Comparison of ENCODE assay signal across 14 cellular contexts in genomic region chr16:83137894-83138293, GRCh38.
DNase-seq lines count a peak whose midpoint lies in the region; TF ChIP-seq lines count a peak whose summit lies in the region.
"Had no signal": no experiment of that assay in that cellular context is flagged by ENCODE, and none has a peak within 500 bp of the region (broad histone marks: within the 10 kb centered on the region; RNA-seq: fewer than 3 reads in every experiment).

No MANE protein-coding gene starts in this region.

- no peak overlapping the region for H2AFZ ChIP-seq in PC-9
- H2AFZ ChIP-seq in smooth muscle cell (ENCODE audit: low read depth) = no peak overlapping the region

- H3K4me1 Mint-ChIP-seq in T-helper 2 cell treated with Interferon-gamma antibody and Interleukin-4, amounts not matched to agents 5 μg/mL and 100 μg/mL, for 36 hours (ENCODE audit: low read depth) = peaks cover 6% of the 10 kb centered on the region

- peaks cover 47% of the 10 kb centered on the region for H3K27me3 ChIP-seq in PC-9 (ENCODE audit: insufficient read depth, low read depth)
- no peaks in the 10 kb centered on the region for H3K27me3 ChIP-seq in smooth muscle cell (ENCODE audit: low read depth)
- H3K27me3 ChIP-seq in MG63 = no peaks in the 10 kb centered on the region

- TF ChIP-seq CTCF in PC-9 (conservative IDR thresholded peaks at IDR 0.05) = no peak
- no peak for TF ChIP-seq CTCF in epithelial cell of proximal tubule (conservative IDR thresholded peaks at IDR 0.05; ENCODE audit: low read depth, low read length)
- TF ChIP-seq CTCF in smooth muscle cell (IDR thresholded peaks at IDR 0.05; ENCODE audit: borderline replicate concordance, insufficient read depth, poor library complexity, severe bottlenecking) = no peak

- intact Hi-C loops in PC-9 (cut with micrococcal nuclease; ENCODE audit: unreplicated experiment) = no loop called here

- no peak overlapping the region for H3K27ac Mint-ChIP-seq in T-helper 2 cell treated with Interferon-gamma antibody and Interleukin-4, amounts not matched to agents 5 μg/mL and 100 μg/mL, for 36 hours

- H3K36me3 Mint-ChIP-seq in T-helper 2 cell treated with Interferon-gamma antibody and Interleukin-4, amounts not matched to agents 5 μg/mL and 100 μg/mL, for 36 hours (ENCODE audit: low read depth) = no peaks in the 10 kb centered on the region

- CTCF ChIA-PET in PC-9 (lab: Charles Lee) = no interaction called here

- no peaks in the 10 kb centered on the region for H3K79me2 ChIP-seq in PC-9 (ENCODE audit: low read depth)
- no peaks in the 10 kb centered on the region for H3K79me2 ChIP-seq in smooth muscle cell (ENCODE audit: low read depth)

- H3K36me3 ChIP-seq in PC-9 (ENCODE audit: low read depth) (no peaks in the 10 kb centered on the region), smooth muscle cell (ENCODE audit: low read depth) (no peaks in the 10 kb centered on the region), MG63 (no peaks in the 10 kb centered on the region)
- H3K36me3 ChIP-seq: thoracic aorta had no signal

- H3K4me3 Mint-ChIP-seq in T-helper 2 cell treated with Interferon-gamma antibody and Interleukin-4, amounts not matched to agents 5 μg/mL and 100 μg/mL, for 36 hours = peak overlapping the region; percentile 63

- no peak for DNase-seq in T-helper 2 cell treated with Interferon-gamma antibody and Interleukin-4, amounts not matched to agents 5 μg/mL and 100 μg/mL, for 36 hours (ENCODE audit: low spot score)
- DNase-seq in T-helper 2 cell (no peak), PC-9 (no peak), epithelial cell of proximal tubule (ENCODE audit: low read depth) (no peak), smooth muscle cell (lab: John Stamatoyannopoulos, UW; ENCODE audit: unreplicated experiment) (no peak), MG63 (no peak), UCSD-AML1 (lab: John Stamatoyannopoulos, UW; ENCODE audit: unreplicated experiment) (no peak)
- DNase-seq in activated naive CD4-positive, alpha-beta T cell treated with Interleukin-2 at 50 U/mL for 16 hours = no peak
- DNase-seq: Kasumi-1, NCI-H226, SHP77 had no signal

- H4K20me1 ChIP-seq in PC-9 (ENCODE audit: insufficient read depth) (no peaks in the 10 kb centered on the region), smooth muscle cell (ENCODE audit: low read depth) (no peaks in the 10 kb centered on the region)

- peaks cover 2% of the 10 kb centered on the region for H3K27me3 Mint-ChIP-seq in T-helper 2 cell treated with Interferon-gamma antibody and Interleukin-4, amounts not matched to agents 5 μg/mL and 100 μg/mL, for 36 hours (ENCODE audit: low read depth)

- no peaks in the 10 kb centered on the region for H3F3A ChIP-seq in PC-9 (ENCODE audit: insufficient read depth, low read depth)
- H3F3A ChIP-seq in smooth muscle cell (ENCODE audit: low read depth) = peaks cover 4% of the 10 kb centered on the region

- H3K9me2 ChIP-seq in PC-9 (ENCODE audit: insufficient read depth) = no peaks in the 10 kb centered on the region

- H3K4me3 ChIP-seq in PC-9 = peak overlapping the region; percentile 38; the same call in 1 of the 2 replicates
- H3K4me3 ChIP-seq in epithelial cell of proximal tubule (ENCODE audit: low read depth, low read length) = peak overlapping the region; percentile 41
- peak overlapping the region; percentile 34 for H3K4me3 ChIP-seq in smooth muscle cell
- H3K4me3 ChIP-seq in MG63 = no peak overlapping the region
- H3K4me3 ChIP-seq: thoracic aorta had no signal

- 80% methylated on average over 5 of the region's 5 CpGs for WGBS in smooth muscle cell (ENCODE audit: low lambda C conversion rate)

- H3K9me3 ChIP-seq in PC-9 (ENCODE audit: insufficient read depth, low read depth) (no peaks in the 10 kb centered on the region), smooth muscle cell (replicated peaks; ENCODE audit: low read depth) (no peaks in the 10 kb centered on the region), MG63 (no peaks in the 10 kb centered on the region)
- H3K9me3 ChIP-seq: thoracic aorta had no signal

- H3K27ac ChIP-seq in PC-9 (no peak overlapping the region), smooth muscle cell (ENCODE audit: low read depth) (peak overlapping the region; percentile 61)
- H3K27ac ChIP-seq: 22Rv1, epithelial cell of prostate, thoracic aorta had no signal

- POLR2A ChIA-PET in PC-9 (lab: Charles Lee; ENCODE audit: unreplicated experiment) = no interaction called here

- peaks cover 3% of the 10 kb centered on the region for H3K9me3 Mint-ChIP-seq in T-helper 2 cell treated with Interferon-gamma antibody and Interleukin-4, amounts not matched to agents 5 μg/mL and 100 μg/mL, for 36 hours

- H3K9ac ChIP-seq in smooth muscle cell (ENCODE audit: low read depth) = peak overlapping the region; percentile 46

- peak overlapping the region; percentile 69 for H3K4me2 ChIP-seq in PC-9
- peak overlapping the region; percentile 71 for H3K4me2 ChIP-seq in smooth muscle cell

- no TSS peak for BruUV-seq in PC-9 (replicated peaks; lab: Mats Ljungman, UMichigan)

- H3K4me1 ChIP-seq in PC-9 (replicated peaks; ENCODE audit: insufficient read depth) (no peaks in the 10 kb centered on the region; the same call in 1 of the 2 replicates), smooth muscle cell (ENCODE audit: low read depth) (peaks cover 5% of the 10 kb centered on the region)
